17 cellular contexts compared by ENCODE assay signal in the genomic region with DNA sequence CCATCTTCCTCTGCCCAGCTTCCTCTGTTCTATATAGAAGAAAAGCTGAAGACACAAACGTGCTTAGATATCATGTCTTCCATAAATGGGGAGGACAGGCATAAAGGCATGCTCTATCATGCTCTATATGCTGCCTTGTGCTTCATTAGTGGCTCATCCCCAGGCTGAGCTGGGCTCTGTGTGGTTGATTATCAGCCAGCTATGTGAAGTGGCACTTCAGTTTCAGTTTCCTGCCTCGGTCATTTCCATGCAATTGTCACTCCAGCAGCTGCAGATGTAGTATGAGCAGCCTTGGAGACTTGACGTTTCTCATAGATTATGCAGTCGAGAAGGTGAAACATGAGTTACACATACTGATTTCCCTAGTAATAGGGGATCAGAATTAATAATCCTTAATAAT.
DNase-seq lines count a peak whose midpoint lies in the region; ATAC-seq, FAIRE-seq and TF ChIP-seq lines count a peak whose summit lies in the region.
"Had no signal": no experiment of that assay in that cellular context is flagged by ENCODE, and none has a peak within 500 bp of the region (broad histone marks: within the 10 kb centered on the region; RNA-seq: fewer than 3 reads in every experiment).

No MANE protein-coding gene starts in this region.

- H3K27me3 ChIP-seq in adrenal gland = peaks cover 9% of the 10 kb centered on the region
- H3K27me3 ChIP-seq: ascending aorta had no signal

- 63 to 87% (median 73%) methylated on average over 4 of the region's 4 CpGs for WGBS in adrenal gland, 4 donors

- TF ChIP-seq POLR2A in GM12891 (IDR thresholded peaks at IDR 0.05; ENCODE audit: low read depth, low read length) = no peak
- TF ChIP-seq POLR2A in adrenal gland (IDR thresholded peaks at IDR 0.05) = no peak

- FAIRE-seq in GM12891 (lab: Jason Lieb, UNC) = peak; percentile 86

- DNase-seq in GM12891 (ENCODE audit: insufficient read length, low spot score) = no peak
- DNase-seq in NCI-H510A (lab: John Stamatoyannopoulos, UW) = peak; percentile 56
- DNase-seq in stimulated activated naive CD4-positive, alpha-beta T cell (lab: John Stamatoyannopoulos, UW) = no peak
- no peak for DNase-seq in stimulated activated CD4-positive, alpha-beta T cell treated with anti-CD3 and anti-CD28 coated beads, Interleukin-15, amount 100 ng/mL, for 24 hours
- DNase-seq in adrenal gland = no peak
- DNase-seq in globus pallidus (ENCODE audit: low spot score) = no peak
- DNase-seq: activated T-cell treated with anti-CD3 and anti-CD28 coated beads, Interleukin-2, amount 50 U/mL, for 1 hour; DMS79 treated with DMSO at 0.1 percent for 48 hours; H7; Kasumi-1; NCI-H526 treated with DMSO at 0.1 percent for 48 hours; stimulated activated CD4-positive, alpha-beta T cell treated with anti-CD3 and anti-CD28 coated beads, Interleukin-4, amount 100 ng/mL, for 1 hour had no signal

- TF ChIP-seq CTCF in adrenal gland (IDR thresholded peaks at IDR 0.05) = no peak

- intact Hi-C loops in adrenal gland (cut with DNase I) = no loop called here

- H3K4me3 ChIP-seq in adrenal gland = no peak overlapping the region
- H3K4me3 ChIP-seq: ascending aorta, prostate gland, SK-N-MC had no signal

- peaks cover 0 to 4% of the 10 kb centered on the region in 2 donors for H3K4me1 ChIP-seq in adrenal gland (replicated peaks in 1 of 2)
- H3K4me1 ChIP-seq: ascending aorta, prostate gland had no signal

- H3K36me3 ChIP-seq in adrenal gland (replicated peaks in 1 of 2) = no peaks in the 10 kb centered on the region
- H3K36me3 ChIP-seq: ascending aorta, prostate gland had no signal

- ATAC-seq in GM19452 (IDR thresholded peaks at IDR 0.05; ENCODE audit: unreplicated experiment) = peak; percentile 86
- ATAC-seq in HG03159 (IDR thresholded peaks at IDR 0.05; ENCODE audit: unreplicated experiment) = peak; percentile 69

- H3K27ac ChIP-seq in adrenal gland = no peak overlapping the region
- H3K27ac ChIP-seq: ascending aorta, prostate gland, SK-N-MC had no signal

- H3K9me3 ChIP-seq in adrenal gland (replicated peaks in 1 of 3) = no peaks in the 10 kb centered on the region
- H3K9me3 ChIP-seq: ascending aorta, prostate gland had no signal

TF ChIP-seq in GM12891, 5 proteins besides CTCF, POLR2A, EP300 and RAD21:
- TF ChIP-seq SPI1 (IDR thresholded peaks at IDR 0.05; ENCODE audit: low read depth, low read length) = no peak
